In the genomic region with DNA sequence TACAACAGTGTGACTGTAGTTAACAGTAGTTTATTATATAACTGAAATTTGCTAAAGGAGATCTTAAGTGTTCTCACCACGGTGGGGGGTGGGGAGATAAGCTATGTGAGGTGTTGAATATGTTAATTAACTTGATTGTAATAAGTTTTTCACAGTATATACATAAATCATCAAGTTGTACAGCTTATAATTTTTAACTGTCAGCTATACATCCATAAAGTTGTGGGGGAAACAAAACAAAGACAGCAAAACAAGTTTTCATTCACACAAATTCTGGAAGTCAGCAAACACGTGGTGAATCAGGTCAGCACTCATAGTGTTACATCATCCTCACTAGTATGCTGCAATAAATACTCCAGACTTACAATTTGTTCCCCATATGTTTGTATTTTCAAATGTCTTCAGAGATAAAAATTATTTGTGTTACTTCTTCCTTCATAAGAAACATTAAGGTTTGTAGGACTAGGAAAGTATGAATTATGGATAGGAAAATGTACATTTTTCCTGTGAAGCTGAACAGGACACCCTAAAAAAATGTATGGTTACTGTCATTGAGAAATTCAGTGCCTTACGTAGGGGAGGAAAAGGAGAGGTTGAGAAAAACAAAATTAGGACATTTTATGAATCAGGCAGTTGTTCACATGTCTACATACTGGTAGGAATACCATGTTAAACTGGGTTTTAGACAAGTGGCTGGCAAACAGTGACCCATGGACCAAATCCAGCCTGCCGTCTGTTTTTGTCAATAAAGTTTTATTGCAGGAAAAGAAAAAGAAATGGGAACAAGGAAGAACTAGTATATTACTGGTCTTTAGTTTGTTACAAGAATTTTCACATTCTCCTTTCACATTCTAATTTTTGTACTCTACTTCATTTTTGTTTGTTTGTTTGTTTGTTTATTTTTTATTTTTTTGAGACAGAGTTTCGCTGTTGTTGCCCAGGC, we compare ENCODE assay signal across 10 cellular contexts. TPM values are rescaled to one million over a fixed set of nuclear protein-coding genes. Genes with fewer than 3 reads are reported as not detected.
DNase-seq lines count a peak whose midpoint lies in the region; ATAC-seq and TF ChIP-seq lines count a peak whose summit lies in the region.
"Had no signal": no experiment of that assay in that cellular context is flagged by ENCODE, and none has a peak within 500 bp of the region (broad histone marks: within the 10 kb centered on the region; RNA-seq: fewer than 3 reads in every experiment).

No MANE protein-coding gene starts in this region.

- H3K79me2 ChIP-seq in hepatocyte = no peaks in the 10 kb centered on the region

- no peak overlapping the region for H3K27ac ChIP-seq in CD4-positive, CD25-positive, alpha-beta regulatory T cell (ENCODE audit: insufficient read depth, low read length, poor library complexity, severe bottlenecking)
- H3K27ac ChIP-seq in HUES6 (ENCODE audit: low read depth, low read length) (0 out of 2 replicates have a peak overlapping the region, but pooled peaks have one; percentile 13), hepatocyte (peak overlapping the region; percentile 42)
- H3K27ac ChIP-seq: vagina had no signal

- no peak overlapping the region for H3K4me3 ChIP-seq in CD4-positive, CD25-positive, alpha-beta regulatory T cell (ENCODE audit: low read depth, low read length)
- no peak overlapping the region for H3K4me3 ChIP-seq in HUES6 (ENCODE audit: low read depth, low read length)
- no peak overlapping the region for H3K4me3 ChIP-seq in hepatocyte
- no peak overlapping the region for H3K4me3 ChIP-seq in HAP-1
- H3K4me3 ChIP-seq: vagina had no signal

- TF ChIP-seq CTCF in hepatocyte (IDR thresholded peaks at IDR 0.05; ENCODE audit: poor library complexity) = no peak

- no peak for DNase-seq in CD4-positive, CD25-positive, alpha-beta regulatory T cell
- no peak for DNase-seq in activated T-helper 2 cell treated with anti-CD3 and anti-CD28 coated beads, Interferon-gamma antibody, Interleukin-2, Interleukin-4, amounts not matched to agents 10 μg/mL and 5 μg/mL and 100 μg/mL, durations not matched to agents 14 hours and 24 hours and 36 hours (ENCODE audit: low spot score)
- DNase-seq in hepatocyte (ENCODE audit: low spot score) (no peak), NCI-H2029 (lab: John Stamatoyannopoulos, UW) (no peak), HAP-1 (ENCODE audit: low spot score in 2 of 2) (no peak)
- DNase-seq in stimulated activated CD4-positive, alpha-beta T cell treated with anti-CD3 and anti-CD28 coated beads, Interleukin-2, amount 100 ng/mL, for 48 hours = no peak
- DNase-seq in activated CD8-positive, alpha-beta memory T cell treated with anti-CD3 and anti-CD28 coated beads, Interleukin-2, amount 50 U/mL, for 48 hours = no peak
- DNase-seq: KBM-7 had no signal

- no peak overlapping the region for H3K4me2 ChIP-seq in hepatocyte

- in situ Hi-C loops in HAP-1 (cut with MboI; ENCODE audit: low sequenced_read_pairs) = no loop called here

- peaks cover 9 to 39% (median 22%) of the 10 kb centered on the region in 4 donors for H3K4me1 Mint-ChIP-seq in CD4-positive, CD25-positive, alpha-beta regulatory T cell
- H3K4me1 Mint-ChIP-seq in activated T-helper 2 cell treated with anti-CD3 and anti-CD28 coated beads, Interferon-gamma antibody, Interleukin-2, Interleukin-4, amounts not matched to agents 10 μg/mL and 5 μg/mL and 100 μg/mL, durations not matched to agents 14 hours and 24 hours and 36 hours (ENCODE audit: low read depth) = peaks cover 27% of the 10 kb centered on the region

- no peaks in the 10 kb centered on the region for H3K9me3 ChIP-seq in CD4-positive, CD25-positive, alpha-beta regulatory T cell (ENCODE audit: control insufficient read depth in 2 of 2, low read length in 2 of 2)
- no peaks in the 10 kb centered on the region for H3K9me3 ChIP-seq in HUES6 (ENCODE audit: control insufficient read depth, insufficient read depth, low read depth, low read length)
- H3K9me3 ChIP-seq in hepatocyte (ENCODE audit: low read depth) = no peaks in the 10 kb centered on the region
- H3K9me3 ChIP-seq in HAP-1 = no peaks in the 10 kb centered on the region
- H3K9me3 ChIP-seq: vagina had no signal

- WGBS in hepatocyte (ENCODE audit: low lambda C conversion rate, missing lambda C conversion rate) = 83% methylated on average over 5 of the region's 5 CpGs

- peaks cover 58% of the 10 kb centered on the region for H3K36me3 Mint-ChIP-seq in CD4-positive, CD25-positive, alpha-beta regulatory T cell
- peaks cover 86% of the 10 kb centered on the region for H3K36me3 Mint-ChIP-seq in activated T-helper 2 cell treated with anti-CD3 and anti-CD28 coated beads, Interferon-gamma antibody, Interleukin-2, Interleukin-4, amounts not matched to agents 10 μg/mL and 5 μg/mL and 100 μg/mL, durations not matched to agents 14 hours and 24 hours and 36 hours (ENCODE audit: low read depth)

- H3K27ac Mint-ChIP-seq in CD4-positive, CD25-positive, alpha-beta regulatory T cell = peak overlapping the region in 2 of 3 donors; percentile 43 to 55
- peak overlapping the region; percentile 52 for H3K27ac Mint-ChIP-seq in activated T-helper 2 cell treated with anti-CD3 and anti-CD28 coated beads, Interferon-gamma antibody, Interleukin-2, Interleukin-4, amounts not matched to agents 10 μg/mL and 5 μg/mL and 100 μg/mL, durations not matched to agents 14 hours and 24 hours and 36 hours

- no peaks in the 10 kb centered on the region for H3K9me3 Mint-ChIP-seq in CD4-positive, CD25-positive, alpha-beta regulatory T cell
- H3K9me3 Mint-ChIP-seq in activated T-helper 2 cell treated with anti-CD3 and anti-CD28 coated beads, Interferon-gamma antibody, Interleukin-2, Interleukin-4, amounts not matched to agents 10 μg/mL and 5 μg/mL and 100 μg/mL, durations not matched to agents 14 hours and 24 hours and 36 hours = no peaks in the 10 kb centered on the region

- H4K20me1 ChIP-seq in hepatocyte (ENCODE audit: insufficient read depth, poor library complexity, severe bottlenecking) = no peaks in the 10 kb centered on the region

- H3K36me3 ChIP-seq in CD4-positive, CD25-positive, alpha-beta regulatory T cell (ENCODE audit: control insufficient read depth, insufficient read depth, low read length) = peaks cover 66% of the 10 kb centered on the region
- peaks cover 59% of the 10 kb centered on the region for H3K36me3 ChIP-seq in HUES6 (ENCODE audit: control insufficient read depth, insufficient read depth, low read length)
- no peaks in the 10 kb centered on the region for H3K36me3 ChIP-seq in hepatocyte (replicated peaks; ENCODE audit: insufficient read depth, low read depth)
- peaks cover 21% of the 10 kb centered on the region for H3K36me3 ChIP-seq in HAP-1 (replicated peaks)

- H3K27me3 Mint-ChIP-seq in CD4-positive, CD25-positive, alpha-beta regulatory T cell = no peaks in the 10 kb centered on the region
- no peaks in the 10 kb centered on the region for H3K27me3 Mint-ChIP-seq in activated T-helper 2 cell treated with anti-CD3 and anti-CD28 coated beads, Interferon-gamma antibody, Interleukin-2, Interleukin-4, amounts not matched to agents 10 μg/mL and 5 μg/mL and 100 μg/mL, durations not matched to agents 14 hours and 24 hours and 36 hours (ENCODE audit: low read depth)

- H3K9ac ChIP-seq in HUES6 (ENCODE audit: low read length) = no peak overlapping the region

- H3K27me3 ChIP-seq in CD4-positive, CD25-positive, alpha-beta regulatory T cell (ENCODE audit: control insufficient read depth, insufficient read depth, low read length) = no peaks in the 10 kb centered on the region
- H3K27me3 ChIP-seq in HUES6 (ENCODE audit: control insufficient read depth, insufficient read depth, low read length) = no peaks in the 10 kb centered on the region
- H3K27me3 ChIP-seq in hepatocyte = no peaks in the 10 kb centered on the region
- no peaks in the 10 kb centered on the region for H3K27me3 ChIP-seq in HAP-1 (ENCODE audit: low read depth)
- H3K27me3 ChIP-seq: vagina had no signal

- intact Hi-C loops in activated T-helper 2 cell treated with anti-CD3 and anti-CD28 coated beads, Interferon-gamma antibody, Interleukin-2, Interleukin-4, amounts not matched to agents 10 μg/mL and 5 μg/mL and 100 μg/mL, durations not matched to agents 14 hours and 24 hours and 36 hours (cut with micrococcal nuclease) = no loop called here

- no peak overlapping the region for H3K4me3 Mint-ChIP-seq in CD4-positive, CD25-positive, alpha-beta regulatory T cell
- H3K4me3 Mint-ChIP-seq in activated T-helper 2 cell treated with anti-CD3 and anti-CD28 coated beads, Interferon-gamma antibody, Interleukin-2, Interleukin-4, amounts not matched to agents 10 μg/mL and 5 μg/mL and 100 μg/mL, durations not matched to agents 14 hours and 24 hours and 36 hours (ENCODE audit: low read depth) = no peak overlapping the region

- no peak overlapping the region for H2AFZ ChIP-seq in hepatocyte

- H3K4me1 ChIP-seq in CD4-positive, CD25-positive, alpha-beta regulatory T cell (ENCODE audit: control insufficient read depth, insufficient read depth, low read length, poor library complexity, severe bottlenecking) = no peaks in the 10 kb centered on the region
- H3K4me1 ChIP-seq in HUES6 (ENCODE audit: control insufficient read depth, insufficient read depth, low read length) = no peaks in the 10 kb centered on the region
- no peaks in the 10 kb centered on the region for H3K4me1 ChIP-seq in hepatocyte (ENCODE audit: insufficient read depth)
- H3K4me1 ChIP-seq in HAP-1 = peaks cover 7% of the 10 kb centered on the region; the same call in 1 of the 2 replicates
- H3K4me1 ChIP-seq: vagina had no signal

- ATAC-seq in CD4-positive, CD25-positive, alpha-beta regulatory T cell (ENCODE audit: low read depth in 2 of 2) = no peak

- H3K9me2 ChIP-seq in hepatocyte (replicated peaks; ENCODE audit: insufficient read depth) = no peaks in the 10 kb centered on the region

RNA-seq across cellular contexts. Expression of gene SUMO4, which starts 6.0 kb away (rescaled TPM):
- 9.0 TPM for total RNA-seq in CD4-positive, CD25-positive, alpha-beta regulatory T cell
- 1 to 10 TPM in 2 of 4 donors, under 1 TPM in 2; 0.38 to 1.6 (median 0.93) TPM for polyA plus RNA-seq in CD4-positive, CD25-positive, alpha-beta regulatory T cell
- total RNA-seq in activated T-helper 2 cell treated with anti-CD3 and anti-CD28 coated beads, Interferon-gamma antibody, Interleukin-2, Interleukin-4, amounts not matched to agents 10 μg/mL and 5 μg/mL and 100 μg/mL, durations not matched to agents 14 hours and 24 hours and 36 hours = 7.7 and 7.8 TPM in 2 replicates
- total RNA-seq in hepatocyte = 2.2 and 2.6 TPM in 2 replicates
- polyA plus RNA-seq in hepatocyte = 0.24 and 0.36 TPM in 2 replicates
